Comparison of ENCODE assay signal across 28 cellular contexts in the genomic region with DNA sequence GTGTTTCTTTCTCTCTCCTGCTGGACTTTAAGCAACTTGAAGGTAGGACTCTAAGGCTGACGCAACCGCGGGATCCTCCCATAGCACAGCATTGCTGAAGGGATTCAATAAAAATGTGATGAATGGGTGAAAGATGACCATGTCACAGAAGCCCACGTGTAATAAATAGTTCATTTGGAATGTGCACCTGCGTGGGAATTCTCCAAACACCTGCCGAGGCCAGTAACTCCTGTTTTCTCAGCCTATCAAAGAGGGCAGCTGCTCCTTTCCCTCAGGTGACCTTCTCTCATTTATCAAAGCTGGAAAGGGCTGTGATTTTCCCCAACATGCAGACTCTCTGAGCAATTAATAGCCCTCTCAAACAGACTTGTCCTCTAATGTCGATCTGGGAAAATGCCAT.
"Had no signal": no experiment of that assay in that cellular context is flagged by ENCODE, and none has a peak within 500 bp of the region (broad histone marks: within the 10 kb centered on the region; RNA-seq: fewer than 3 reads in every experiment).

No MANE protein-coding gene starts in this region.

- DNase-seq: dorsolateral prefrontal cortex; effector CD4-positive, alpha-beta T cell; foreskin fibroblast; gastrocnemius medialis; head of caudate nucleus; left lung; mesenchymal stem cell; mucosa of descending colon; naive thymus-derived CD4-positive, alpha-beta T cell; nucleus accumbens; stimulated activated CD4-positive, alpha-beta T cell treated with anti-CD3 and anti-CD28 coated beads, Interleukin-12 subunit alpha, Interleukin-12 subunit beta, amount 100 ng/mL, for 4 hours; stimulated activated CD4-positive, alpha-beta T cell treated with anti-CD3 and anti-CD28 coated beads, Interleukin-1b, Interleukin-23, amount 100 ng/mL, for 48 hours; stimulated activated CD4-positive, alpha-beta T cell treated with anti-CD3 and anti-CD28 coated beads, Interleukin-4, amount 100 ng/mL, for 1 hour; stimulated activated CD8-positive, alpha-beta memory T cell treated with anti-CD3 and anti-CD28 coated beads, Interleukin-4, amount 100 ng/mL, for 48 hours; stimulated activated naive CD4-positive, alpha-beta T cell; stimulated activated naive CD8-positive, alpha-beta T cell treated with anti-CD3 and anti-CD28 coated beads, Interleukin-15, amount 100 ng/mL, for 72 hours; transverse colon had no signal

- H3K4me1 Mint-ChIP-seq: stimulated activated naive CD8-positive, alpha-beta T cell treated with anti-CD3 and anti-CD28 coated beads, Interleukin-15, amount 100 ng/mL, for 72 hours had no signal

- H3K4me3 ChIP-seq: dorsolateral prefrontal cortex, gastrocnemius medialis, left lung, mucosa of descending colon, prostate gland, right atrium auricular region, smooth muscle cell, suprapubic skin, transverse colon had no signal

- FAIRE-seq: colon, keratinocyte had no signal

- H3K4me1 ChIP-seq: gastrocnemius medialis, left lung, prostate gland, suprapubic skin, transverse colon had no signal

- H3K9me3 ChIP-seq: prostate gland had no signal

- H3K27ac Mint-ChIP-seq: mesothelial cell of epicardium; naive thymus-derived CD4-positive, alpha-beta T cell; nephron; stimulated activated naive CD8-positive, alpha-beta T cell treated with anti-CD3 and anti-CD28 coated beads, Interleukin-15, amount 100 ng/mL, for 72 hours had no signal

- H3K27me3 ChIP-seq: dorsolateral prefrontal cortex, gastrocnemius medialis, left lung, right atrium auricular region, suprapubic skin, transverse colon had no signal

- H3K27ac ChIP-seq: dorsolateral prefrontal cortex, epithelial cell of prostate, gastrocnemius medialis, left lung, prostate gland, right atrium auricular region, suprapubic skin, transverse colon had no signal

- H3K4me3 Mint-ChIP-seq: mesothelial cell of epicardium; naive thymus-derived CD4-positive, alpha-beta T cell; nephron; stimulated activated naive CD8-positive, alpha-beta T cell treated with anti-CD3 and anti-CD28 coated beads, Interleukin-15, amount 100 ng/mL, for 72 hours had no signal

- ATAC-seq: esophagus mucosa; gastrocnemius medialis; left lung; mucosa of descending colon; naive thymus-derived CD4-positive, alpha-beta T cell; sciatic nerve; stimulated activated naive CD8-positive, alpha-beta T cell treated with anti-CD3 and anti-CD28 coated beads, Interleukin-15, amount 100 ng/mL, for 72 hours had no signal

- H3K27me3 Mint-ChIP-seq: naive thymus-derived CD4-positive, alpha-beta T cell; stimulated activated naive CD8-positive, alpha-beta T cell treated with anti-CD3 and anti-CD28 coated beads, Interleukin-15, amount 100 ng/mL, for 72 hours had no signal

- H3K36me3 ChIP-seq: gastrocnemius medialis, left lung, prostate gland, right atrium auricular region, suprapubic skin, transverse colon had no signal
